10 cellular contexts compared by ENCODE assay signal in the genomic region with DNA sequence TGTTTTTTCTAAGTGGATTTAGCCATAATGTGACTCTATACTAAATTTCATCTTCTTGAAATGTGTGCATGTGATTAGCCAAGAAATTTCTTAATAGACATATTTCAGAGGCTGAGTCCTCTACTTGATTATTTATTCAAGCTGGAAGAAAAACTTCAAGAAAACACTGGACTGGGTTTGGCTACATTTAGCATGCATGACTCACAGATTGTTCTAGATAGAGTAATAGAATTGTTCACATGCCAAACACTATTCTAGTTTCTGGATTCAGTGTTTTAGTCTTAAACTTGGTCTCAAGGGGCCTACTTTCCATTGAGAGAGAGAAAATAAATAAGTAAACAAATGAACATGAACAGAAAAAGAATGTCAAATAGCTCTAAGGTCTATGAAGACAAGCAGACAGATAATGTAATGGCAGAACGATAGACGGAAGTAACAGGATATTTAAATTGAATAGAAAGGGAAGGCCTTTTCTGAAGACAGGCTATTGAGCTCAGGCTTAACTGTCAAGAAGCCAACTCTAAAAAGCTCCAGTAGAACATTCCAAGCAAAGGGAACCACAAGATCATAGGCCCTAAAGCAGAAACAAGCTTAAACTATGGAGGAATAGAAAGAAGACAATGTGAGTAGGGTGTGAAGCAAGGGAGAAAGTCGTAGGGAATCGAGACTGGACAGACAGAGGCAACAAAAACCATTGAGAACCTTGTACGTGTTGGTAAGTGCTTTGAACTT.
DNase-seq lines count a peak whose midpoint lies in the region; ATAC-seq, FAIRE-seq and TF ChIP-seq lines count a peak whose summit lies in the region.
"Had no signal": no experiment of that assay in that cellular context is flagged by ENCODE, and none has a peak within 500 bp of the region (broad histone marks: within the 10 kb centered on the region; RNA-seq: fewer than 3 reads in every experiment).

No MANE protein-coding gene starts in this region.

- no peak overlapping the region for H3K9ac ChIP-seq in subcutaneous abdominal adipose tissue (ENCODE audit: low read length in 5 of 5)
- H3K9ac ChIP-seq in HepG2 (ENCODE audit: insufficient read depth, low read depth, low read length): no peak overlapping the region

- 22% methylated on average over 5 of the region's 5 CpGs for WGBS in HepG2 (ENCODE audit: low lambda C conversion rate)

- CTCF ChIA-PET in HepG2 (lab: Yijun Ruan, JAX; ENCODE audit: low intra/inter-chr PET ratio, low total read pairs): no interaction called here

- in situ Hi-C loops in HepG2 (cut with HindIII; ENCODE audit: extremely low pct_ligation_motif_present, low pct_unique_long_range_greater_than_20kb) (no loop called here), GM13977 (cut with MboI; ENCODE audit: low pct_unique_long_range_greater_than_20kb, low sequenced_read_pairs, unreplicated experiment) (no loop called here)

- no peak for TF ChIP-seq RAD21 in HepG2 (CRISPR knock-in tag; IDR thresholded peaks at IDR 0.05)

- H3K79me2 ChIP-seq in HepG2 (ENCODE audit: insufficient read depth, low read length): no peaks in the 10 kb centered on the region

- H3K9me3 ChIP-seq in subcutaneous abdominal adipose tissue (ENCODE audit: control insufficient read depth in 5 of 5, low read length in 5 of 5): no peaks in the 10 kb centered on the region
- no peaks in the 10 kb centered on the region for H3K9me3 ChIP-seq in HepG2 (ENCODE audit: low read length)

- intact Hi-C loops in HepG2 (cut with micrococcal nuclease; ENCODE audit: unreplicated experiment): no loop called here

- TF ChIP-seq POLR2A in HepG2 (IDR thresholded peaks at IDR 0.05; ENCODE audit: insufficient read depth in 1 of 2, low read depth in 2 of 2, low read length in 2 of 2): no peak

- no peaks in the 10 kb centered on the region for H4K20me1 ChIP-seq in HepG2 (ENCODE audit: insufficient read depth, low read length)

- peak; percentile 73 for DNase-seq in H4 (ENCODE audit: low spot score)
- peak; percentile 72 for DNase-seq in brain pericyte (ENCODE audit: low read depth, low spot score)
- peak; percentile 47 for DNase-seq in hepatic stellate cell (ENCODE audit: low spot score)
- DNase-seq in HepG2 (ENCODE audit: low spot score): no peak
- no peak for DNase-seq in mucosa of gallbladder (ENCODE audit: low spot score)
- no peak for DNase-seq in GM13977 (ENCODE audit: low spot score)
- DNase-seq: erythroblast, KBM-7 had no signal

- H3K4me3 ChIP-seq in subcutaneous abdominal adipose tissue (ENCODE audit: low read depth in 1 of 5, low read length in 5 of 5) (no peak overlapping the region), HepG2 (replicated peaks in 1 of 3; ENCODE audit: insufficient read depth in 1 of 3, low read depth in 2 of 3, low read length in 3 of 3) (no peak overlapping the region)

- H3K4me1 ChIP-seq in subcutaneous abdominal adipose tissue (ENCODE audit: control insufficient read depth in 5 of 5, insufficient read depth in 5 of 5, low read length in 5 of 5) (no peaks in the 10 kb centered on the region), HepG2 (ENCODE audit: insufficient read depth, low read length) (no peaks in the 10 kb centered on the region)

- no peak overlapping the region for H2AFZ ChIP-seq in HepG2 (ENCODE audit: low read length)

- POLR2A ChIA-PET in HepG2 (lab: Yijun Ruan, JAX): no interaction called here

- ATAC-seq in HepG2 (no peak), GM21367 (IDR thresholded peaks at IDR 0.05; ENCODE audit: unreplicated experiment) (no peak)

- no peak for FAIRE-seq in HepG2 (lab: Jason Lieb, UNC)

- H3K27ac ChIP-seq in subcutaneous abdominal adipose tissue (ENCODE audit: low read depth, low read length) (peak overlapping the region; percentile 38), HepG2 (ENCODE audit: extremely low read length, insufficient read depth, low read length) (no peak overlapping the region)

- no peaks in the 10 kb centered on the region for H3K36me3 ChIP-seq in subcutaneous abdominal adipose tissue (ENCODE audit: control insufficient read depth in 5 of 5, insufficient read depth in 5 of 5, low read length in 5 of 5)
- no peaks in the 10 kb centered on the region for H3K36me3 ChIP-seq in HepG2 (replicated peaks in 1 of 2; ENCODE audit: control insufficient read depth in 1 of 2, insufficient read depth in 2 of 2, low read length in 2 of 2)

- H3K27me3 ChIP-seq in subcutaneous abdominal adipose tissue (ENCODE audit: control insufficient read depth in 5 of 5, insufficient read depth in 4 of 5, low read length in 5 of 5) (no peaks in the 10 kb centered on the region), HepG2 (ENCODE audit: control insufficient read depth in 1 of 2, insufficient read depth in 2 of 2, low read length in 2 of 2) (no peaks in the 10 kb centered on the region)

- TF ChIP-seq EP300 in HepG2 (IDR thresholded peaks at IDR 0.05; ENCODE audit: low read depth in 2 of 2, low read length in 2 of 2): no peak
- no peak for TF ChIP-seq EP300 in HepG2 (CRISPR knock-in tag; IDR thresholded peaks at IDR 0.05; ENCODE audit: borderline replicate concordance)

- no peak overlapping the region for H3K4me2 ChIP-seq in HepG2 (ENCODE audit: low read depth, low read length)

- no peak for TF ChIP-seq CTCF in HepG2 (CRISPR knock-in tag; IDR thresholded peaks at IDR 0.05)
- TF ChIP-seq CTCF in GM13977 (IDR thresholded peaks at IDR 0.05; ENCODE audit: extremely low read depth, insufficient read depth, missing control alignments): no peak

- BruUV-seq in HepG2 (replicated peaks; lab: Mats Ljungman, UMichigan): no TSS peak

TF ChIP-seq in HepG2, 621 proteins besides CTCF, POLR2A, EP300 and RAD21 (continues in another document):
- TF ChIP-seq, protein P1, sequence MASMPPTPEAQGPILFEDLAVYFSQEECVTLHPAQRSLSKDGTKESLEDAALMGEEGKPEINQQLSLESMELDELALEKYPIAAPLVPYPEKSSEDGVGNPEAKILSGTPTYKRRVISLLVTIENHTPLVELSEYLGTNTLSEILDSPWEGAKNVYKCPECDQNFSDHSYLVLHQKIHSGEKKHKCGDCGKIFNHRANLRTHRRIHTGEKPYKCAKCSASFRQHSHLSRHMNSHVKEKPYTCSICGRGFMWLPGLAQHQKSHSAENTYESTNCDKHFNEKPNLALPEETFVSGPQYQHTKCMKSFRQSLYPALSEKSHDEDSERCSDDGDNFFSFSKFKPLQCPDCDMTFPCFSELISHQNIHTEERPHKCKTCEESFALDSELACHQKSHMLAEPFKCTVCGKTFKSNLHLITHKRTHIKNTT (CRISPR knock-in tag; IDR thresholded peaks at IDR 0.05): no peak
- no peak for TF ChIP-seq ZNF34 (CRISPR knock-in tag; IDR thresholded peaks at IDR 0.05; ENCODE audit: borderline replicate concordance)
- no peak for TF ChIP-seq DNMT3B (CRISPR knock-in tag; conservative IDR thresholded peaks at IDR 0.05)
- TF ChIP-seq ZNF207 (IDR thresholded peaks at IDR 0.05; ENCODE audit: borderline replicate concordance): no peak
- no peak for TF ChIP-seq ZNF232 (CRISPR knock-in tag; IDR thresholded peaks at IDR 0.05; ENCODE audit: borderline replicate concordance)
- no peak for TF ChIP-seq HHEX (CRISPR knock-in tag; IDR thresholded peaks at IDR 0.05)
- TF ChIP-seq HNF4G (IDR thresholded peaks at IDR 0.05; ENCODE audit: borderline replicate concordance, low read depth, low read length): no peak
- no peak for TF ChIP-seq HNF4G (CRISPR knock-in tag; IDR thresholded peaks at IDR 0.05; ENCODE audit: borderline replicate concordance, low read depth)
- TF ChIP-seq, protein P2, sequence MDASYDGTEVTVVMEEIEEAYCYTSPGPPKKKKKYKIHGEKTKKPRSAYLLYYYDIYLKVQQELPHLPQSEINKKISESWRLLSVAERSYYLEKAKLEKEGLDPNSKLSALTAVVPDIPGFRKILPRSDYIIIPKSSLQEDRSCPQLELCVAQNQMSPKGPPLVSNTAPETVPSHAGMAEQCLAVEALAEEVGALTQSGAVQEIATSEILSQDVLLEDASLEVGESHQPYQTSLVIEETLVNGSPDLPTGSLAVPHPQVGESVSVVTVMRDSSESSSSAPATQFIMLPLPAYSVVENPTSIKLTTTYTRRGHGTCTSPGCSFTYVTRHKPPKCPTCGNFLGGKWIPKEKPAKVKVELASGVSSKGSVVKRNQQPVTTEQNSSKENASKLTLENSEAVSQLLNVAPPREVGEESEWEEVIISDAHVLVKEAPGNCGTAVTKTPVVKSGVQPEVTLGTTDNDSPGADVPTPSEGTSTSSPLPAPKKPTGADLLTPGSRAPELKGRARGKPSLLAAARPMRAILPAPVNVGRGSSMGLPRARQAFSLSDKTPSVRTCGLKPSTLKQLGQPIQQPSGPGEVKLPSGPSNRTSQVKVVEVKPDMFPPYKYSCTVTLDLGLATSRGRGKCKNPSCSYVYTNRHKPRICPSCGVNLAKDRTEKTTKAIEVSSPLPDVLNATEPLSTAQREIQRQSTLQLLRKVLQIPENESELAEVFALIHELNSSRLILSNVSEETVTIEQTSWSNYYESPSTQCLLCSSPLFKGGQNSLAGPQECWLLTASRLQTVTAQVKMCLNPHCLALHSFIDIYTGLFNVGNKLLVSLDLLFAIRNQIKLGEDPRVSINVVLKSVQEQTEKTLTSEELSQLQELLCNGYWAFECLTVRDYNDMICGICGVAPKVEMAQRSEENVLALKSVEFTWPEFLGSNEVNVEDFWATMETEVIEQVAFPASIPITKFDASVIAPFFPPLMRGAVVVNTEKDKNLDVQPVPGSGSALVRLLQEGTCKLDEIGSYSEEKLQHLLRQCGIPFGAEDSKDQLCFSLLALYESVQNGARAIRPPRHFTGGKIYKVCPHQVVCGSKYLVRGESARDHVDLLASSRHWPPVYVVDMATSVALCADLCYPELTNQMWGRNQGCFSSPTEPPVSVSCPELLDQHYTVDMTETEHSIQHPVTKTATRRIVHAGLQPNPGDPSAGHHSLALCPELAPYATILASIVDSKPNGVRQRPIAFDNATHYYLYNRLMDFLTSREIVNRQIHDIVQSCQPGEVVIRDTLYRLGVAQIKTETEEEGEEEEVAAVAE (CRISPR knock-in tag; IDR thresholded peaks at IDR 0.05; ENCODE audit: borderline replicate concordance): no peak
- TF ChIP-seq, protein P3, sequence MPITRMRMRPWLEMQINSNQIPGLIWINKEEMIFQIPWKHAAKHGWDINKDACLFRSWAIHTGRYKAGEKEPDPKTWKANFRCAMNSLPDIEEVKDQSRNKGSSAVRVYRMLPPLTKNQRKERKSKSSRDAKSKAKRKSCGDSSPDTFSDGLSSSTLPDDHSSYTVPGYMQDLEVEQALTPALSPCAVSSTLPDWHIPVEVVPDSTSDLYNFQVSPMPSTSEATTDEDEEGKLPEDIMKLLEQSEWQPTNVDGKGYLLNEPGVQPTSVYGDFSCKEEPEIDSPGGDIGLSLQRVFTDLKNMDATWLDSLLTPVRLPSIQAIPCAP (CRISPR knock-in tag; IDR thresholded peaks at IDR 0.05; ENCODE audit: low read depth): no peak
- TF ChIP-seq HNRNPLL (IDR thresholded peaks at IDR 0.05; ENCODE audit: low read depth, low read length, poor library complexity, severe bottlenecking): no peak
- TF ChIP-seq DPF2 (CRISPR knock-in tag; IDR thresholded peaks at IDR 0.05; ENCODE audit: borderline replicate concordance, low read depth): no peak

Comparison
In these comparisons a context has a peak if more than half of its experiments do, and no peak if none do; other contexts are left out.
1. DNase-seq: peak in H4 (single experiment), brain pericyte (single experiment) and hepatic stellate cell (single experiment); none in HepG2 (single experiment), mucosa of gallbladder (single experiment) and GM13977 (single experiment).